Comparison of ENCODE assay signal across 12 cellular contexts in the genomic region with DNA sequence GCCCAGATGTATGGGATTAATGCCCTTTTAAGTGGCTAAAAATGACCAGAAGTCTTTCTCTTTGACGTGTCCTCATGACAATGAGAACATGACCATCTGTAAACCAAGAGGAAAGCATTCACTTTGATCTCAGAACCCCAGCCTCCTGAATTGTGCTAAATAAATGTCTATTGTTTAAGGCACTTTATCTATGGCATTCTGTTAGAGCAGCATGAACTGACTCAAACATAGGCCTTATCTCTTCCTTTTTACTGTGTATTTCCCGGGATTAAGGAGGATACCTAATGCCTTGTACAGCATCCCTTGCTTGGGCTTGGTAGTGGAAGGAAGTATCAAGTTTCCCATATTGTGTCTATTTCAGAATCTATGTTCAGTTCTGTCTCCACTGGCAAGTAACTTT. TPM values are rescaled to one million over a fixed set of nuclear protein-coding genes. Genes with fewer than 3 reads are reported as not detected.
DNase-seq lines count a peak whose midpoint lies in the region; TF ChIP-seq lines count a peak whose summit lies in the region.
"Had no signal": no experiment of that assay in that cellular context is flagged by ENCODE, and none has a peak within 500 bp of the region (broad histone marks: within the 10 kb centered on the region; RNA-seq: fewer than 3 reads in every experiment).

No MANE protein-coding gene starts in this region.

- H3K4me1 Mint-ChIP-seq in endothelial cell (ENCODE audit: unreplicated experiment), result peaks cover 39% of the 10 kb centered on the region
- H3K4me1 Mint-ChIP-seq in chondrocyte (ENCODE audit: low read depth), result no peaks in the 10 kb centered on the region

- DNase-seq in NCI-H524 (lab: John Stamatoyannopoulos, UW) (peak; percentile 6 to 48), NCI-H524 treated with DMSO at 0.1 percent for 48 hours (lab: John Stamatoyannopoulos, UW) (no peak), endothelial cell (ENCODE audit: low spot score) (no peak), left kidney (ENCODE audit: low read depth, low spot score) (peak; percentile 6), KG1 (lab: John Stamatoyannopoulos, UW) (no peak), chondrocyte (ENCODE audit: low spot score) (no peak)
- DNase-seq: Calu3; CD8-positive, alpha-beta T cell; HFFc6 had no signal

- H3K36me3 Mint-ChIP-seq in endothelial cell (ENCODE audit: low read depth, unreplicated experiment) (no peaks in the 10 kb centered on the region), chondrocyte (ENCODE audit: low read depth) (no peaks in the 10 kb centered on the region)
- H3K36me3 Mint-ChIP-seq: CD8-positive, alpha-beta T cell had no signal

- H3K4me3 Mint-ChIP-seq in endothelial cell (ENCODE audit: unreplicated experiment) (no peak overlapping the region), chondrocyte (ENCODE audit: unreplicated experiment) (no peak overlapping the region)
- H3K4me3 Mint-ChIP-seq: B cell; CD8-positive, alpha-beta T cell; GM23338; HFFc6 had no signal

- no peak for TF ChIP-seq CTCF in endothelial cell (IDR thresholded peaks at IDR 0.05; ENCODE audit: unreplicated experiment)
- no peak for TF ChIP-seq CTCF in chondrocyte (IDR thresholded peaks at IDR 0.05)

- H3K9me3 Mint-ChIP-seq in endothelial cell (ENCODE audit: unreplicated experiment) (no peaks in the 10 kb centered on the region), chondrocyte (ENCODE audit: low read depth) (peaks cover 12% of the 10 kb centered on the region)
- H3K9me3 Mint-ChIP-seq: GM23338 had no signal

- peak overlapping the region; percentile 70 for H3K27ac Mint-ChIP-seq in endothelial cell (ENCODE audit: unreplicated experiment)
- H3K27ac Mint-ChIP-seq in chondrocyte (ENCODE audit: unreplicated experiment), result no peak overlapping the region
- H3K27ac Mint-ChIP-seq: B cell; CD8-positive, alpha-beta T cell; GM23338; HFFc6 had no signal

- peaks cover 2% of the 10 kb centered on the region for H3K27me3 Mint-ChIP-seq in endothelial cell (ENCODE audit: unreplicated experiment)
- H3K27me3 Mint-ChIP-seq in chondrocyte (ENCODE audit: low read depth), result no peaks in the 10 kb centered on the region
- H3K27me3 Mint-ChIP-seq: B cell had no signal

RNA-seq across cellular contexts. Expression of gene HS3ST1, which starts 47.2 kb away (rescaled TPM):
- 0.44 TPM for total RNA-seq in endothelial cell (ENCODE audit: unreplicated experiment)
- total RNA-seq in chondrocyte, result not detected in 3 replicates
- total RNA-seq: A172; CD8-positive, alpha-beta T cell; HFFc6 had no signal

Comparison
In these comparisons a context has a peak if more than half of its experiments do, and no peak if none do; other contexts are left out.
1. DNase-seq: peak in NCI-H524 (2 of 2) and left kidney (single experiment); none in NCI-H524 treated with DMSO at 0.1 percent for 48 hours (single experiment), endothelial cell (single experiment), KG1 (single experiment) and chondrocyte (single experiment).